Comparison of ENCODE assay signal across 1 cellular context in genomic region chr12:3249081-3249800, GRCh38.
TF ChIP-seq lines count a peak whose summit lies in the region.

No MANE protein-coding gene starts in this region.

TF ChIP-seq in SK-N-SH, 30 proteins besides CTCF, POLR2A, EP300 and RAD21 (continued from another document):
- TF ChIP-seq JUND (IDR thresholded peaks at IDR 0.05) (no peak), RXRA (IDR thresholded peaks at IDR 0.05; ENCODE audit: borderline replicate concordance, low read depth) (no peak), TCF12 (IDR thresholded peaks at IDR 0.05) (no peak), USF2 (IDR thresholded peaks at IDR 0.05; ENCODE audit: borderline replicate concordance, low read depth, low read length) (no peak), FOXJ3 (CRISPR knock-in tag; IDR thresholded peaks at IDR 0.05) (no peak), CHD2 (IDR thresholded peaks at IDR 0.05; ENCODE audit: low read length, partially characterized antibody) (no peak), RCOR1 (IDR thresholded peaks at IDR 0.05; ENCODE audit: low read length) (no peak), SIN3A (IDR thresholded peaks at IDR 0.05; ENCODE audit: borderline replicate concordance, low read depth, low read length) (no peak), NFIC (IDR thresholded peaks at IDR 0.05; ENCODE audit: borderline replicate concordance) (no peak)
